Comparison of ENCODE assay signal across 18 cellular contexts in genomic region chr19:4016486-4016885, GRCh38. TPM values are rescaled to one million over a fixed set of nuclear protein-coding genes. Genes with fewer than 3 reads are reported as not detected.
DNase-seq lines count a peak whose midpoint lies in the region; ATAC-seq, FAIRE-seq and TF ChIP-seq lines count a peak whose summit lies in the region.
"Had no signal": no experiment of that assay in that cellular context is flagged by ENCODE, and none has a peak within 500 bp of the region (broad histone marks: within the 10 kb centered on the region; RNA-seq: fewer than 3 reads in every experiment).

No MANE protein-coding gene starts in this region.

- TF ChIP-seq POLR2A in breast epithelium (IDR thresholded peaks at IDR 0.05) (no peak), transverse colon (IDR thresholded peaks at IDR 0.05) (no peak), HepG2 (IDR thresholded peaks at IDR 0.05; ENCODE audit: insufficient read depth in 1 of 2, low read depth in 2 of 2, low read length in 2 of 2) (no peak)

- POLR2A ChIA-PET in MCF 10A (lab: Yijun Ruan, JAX) (interaction anchor here (1.2 kb wide), 1 partner anchor 9 kb away, joined by 3 read pairs; the partner anchor contains the start of gene PIAS4), HepG2 (lab: Yijun Ruan, JAX) (no interaction called here)

- no peak for FAIRE-seq in HepG2 (lab: Jason Lieb, UNC)

- H2AFZ ChIP-seq in HepG2 (ENCODE audit: low read length): no peak overlapping the region

- no peak overlapping the region for H3K27ac Mint-ChIP-seq in MCF 10A (ENCODE audit: low read depth, unreplicated experiment)
- no peak overlapping the region for H3K27ac Mint-ChIP-seq in activated naive CD4-positive, alpha-beta T cell treated with anti-CD3 and anti-CD28 coated beads, Interleukin-2, amount 50 U/mL, for 72 hours
- H3K27ac Mint-ChIP-seq: T-cell had no signal

- peak overlapping the region; percentile 65 to 85 for H3K27ac ChIP-seq in breast epithelium
- H3K27ac ChIP-seq in transverse colon: peak overlapping the region; percentile 59 to 82 (median 68)
- H3K27ac ChIP-seq in HepG2 (ENCODE audit: extremely low read length, insufficient read depth, low read length): no peak overlapping the region
- H3K27ac ChIP-seq: brain microvascular endothelial cell had no signal

- H3K36me3 ChIP-seq in breast epithelium: no peaks in the 10 kb centered on the region
- H3K36me3 ChIP-seq in transverse colon: peaks cover 0 to 8% (median 0%) of the 10 kb centered on the region in 4 donors
- peaks cover 19 to 30% of the 10 kb centered on the region in 2 experiments; a peak in 4 of 5 replicates for H3K36me3 ChIP-seq in HepG2 (replicated peaks in 1 of 2; ENCODE audit: control insufficient read depth in 1 of 2, insufficient read depth in 2 of 2, low read length in 2 of 2)

- in situ Hi-C loops in transverse colon (cut with MboI; ENCODE audit: low pct_ligation_motif_present in 1 of 4, low pct_unique_long_range_greater_than_20kb in 1 of 4, low sequenced_read_pairs in 3 of 4): no loop called here
- in situ Hi-C loops in HepG2 (cut with HindIII; ENCODE audit: extremely low pct_ligation_motif_present, low pct_unique_long_range_greater_than_20kb): no loop called here

- CTCF ChIA-PET in MCF 10A (lab: Yijun Ruan, JAX): no interaction called here
- CTCF ChIA-PET in HepG2 (lab: Yijun Ruan, JAX; ENCODE audit: low intra/inter-chr PET ratio, low total read pairs): no interaction called here

- peaks cover 10% of the 10 kb centered on the region for H3K79me2 ChIP-seq in HepG2 (ENCODE audit: insufficient read depth, low read length)

- ATAC-seq in HepG2: no peak
- ATAC-seq in activated naive CD4-positive, alpha-beta T cell treated with anti-CD3 and anti-CD28 coated beads, Interleukin-2, amount 50 U/mL, for 72 hours: no peak

- no peak overlapping the region for H3K4me3 Mint-ChIP-seq in MCF 10A (ENCODE audit: unreplicated experiment)
- H3K4me3 Mint-ChIP-seq: T-cell had no signal

- no peak overlapping the region for H3K9ac ChIP-seq in HepG2 (ENCODE audit: insufficient read depth, low read depth, low read length)

- no peaks in the 10 kb centered on the region for H3K27me3 Mint-ChIP-seq in MCF 10A (ENCODE audit: insufficient read depth, unreplicated experiment)
- H3K27me3 Mint-ChIP-seq: T-cell had no signal

- H3K9me3 ChIP-seq in breast epithelium (no peaks in the 10 kb centered on the region), transverse colon (no peaks in the 10 kb centered on the region), HepG2 (ENCODE audit: low read length) (no peaks in the 10 kb centered on the region)
- H3K9me3 ChIP-seq: thoracic aorta had no signal

- no peaks in the 10 kb centered on the region for H3K4me1 Mint-ChIP-seq in MCF 10A (ENCODE audit: insufficient read depth, unreplicated experiment)

- intact Hi-C loops in breast epithelium (cut with DNase I; ENCODE audit: low total_unique reads) (no loop called here), MCF 10A (cut with micrococcal nuclease) (no loop called here), posterior cingulate gyrus (cut with DNase I) (no loop called here), transverse colon (cut with DNase I; ENCODE audit: low total_unique reads) (no loop called here), HepG2 (cut with micrococcal nuclease; ENCODE audit: unreplicated experiment) (no loop called here)

- H3K36me3 Mint-ChIP-seq in MCF 10A (ENCODE audit: insufficient read depth, unreplicated experiment): peaks cover 19% of the 10 kb centered on the region
- no peaks in the 10 kb centered on the region for H3K36me3 Mint-ChIP-seq in activated naive CD4-positive, alpha-beta T cell treated with anti-CD3 and anti-CD28 coated beads, Interleukin-2, amount 50 U/mL, for 72 hours

- no peak for TF ChIP-seq RAD21 in HepG2 (CRISPR knock-in tag; IDR thresholded peaks at IDR 0.05)

- DNase-seq in breast epithelium (ENCODE audit: low spot score in 2 of 2): no peak
- DNase-seq in MCF 10A (ENCODE audit: unreplicated experiment): no peak
- peak; percentile 76 for DNase-seq in inferior parietal cortex (ENCODE audit: extremely low spot score)
- peak; percentile 68 to 98 (median 83) for DNase-seq in posterior cingulate gyrus
- no peak for DNase-seq in transverse colon
- DNase-seq in GF-D8 (lab: John Stamatoyannopoulos, UW): no peak
- DNase-seq in HepG2 (ENCODE audit: low spot score): no peak
- DNase-seq in activated naive CD4-positive, alpha-beta T cell treated with anti-CD3 and anti-CD28 coated beads, Interleukin-2, amount 50 U/mL, for 72 hours (ENCODE audit: low spot score in 2 of 2): no peak
- DNase-seq: 8988T; activated gamma-delta T cell; brain microvascular endothelial cell; DMS79 treated with DMSO at 0.1 percent for 48 hours; effector CD4-positive, alpha-beta T cell; NCI-H1436; NCI-H2227 treated with DMSO at 0.1 percent for 48 hours; NK-92 treated with Interleukin-12 subunit alpha and Interleukin-12 subunit beta, amount 100 ng/mL, for 24 hours; T-cell had no signal

- H3K4me1 ChIP-seq in breast epithelium (peaks cover 8 to 20% of the 10 kb centered on the region in 2 donors), transverse colon (peaks cover 21 to 60% (median 31%) of the 10 kb centered on the region in 4 donors), HepG2 (ENCODE audit: insufficient read depth, low read length) (no peaks in the 10 kb centered on the region)

- no peaks in the 10 kb centered on the region for H3K9me3 Mint-ChIP-seq in MCF 10A (ENCODE audit: unreplicated experiment)
- H3K9me3 Mint-ChIP-seq in activated naive CD4-positive, alpha-beta T cell treated with anti-CD3 and anti-CD28 coated beads, Interleukin-2, amount 50 U/mL, for 72 hours: no peaks in the 10 kb centered on the region
- H3K9me3 Mint-ChIP-seq: T-cell had no signal

- no peak for TF ChIP-seq EP300 in transverse colon (IDR thresholded peaks at IDR 0.05; ENCODE audit: low read depth)
- no peak for TF ChIP-seq EP300 in HepG2 (IDR thresholded peaks at IDR 0.05; ENCODE audit: low read depth in 2 of 2, low read length in 2 of 2)
- TF ChIP-seq EP300 in HepG2 (CRISPR knock-in tag; IDR thresholded peaks at IDR 0.05; ENCODE audit: borderline replicate concordance): no peak

- no TSS peak for BruUV-seq in MCF 10A (replicated peaks; lab: Mats Ljungman, UMichigan)
- no TSS peak for BruUV-seq in HepG2 (replicated peaks; lab: Mats Ljungman, UMichigan)

- H4K20me1 ChIP-seq in HepG2 (ENCODE audit: insufficient read depth, low read length): no peaks in the 10 kb centered on the region

- H3K4me2 ChIP-seq in HepG2 (ENCODE audit: low read depth, low read length): no peak overlapping the region

- H3K27me3 ChIP-seq in breast epithelium (no peaks in the 10 kb centered on the region), transverse colon (no peaks in the 10 kb centered on the region), HepG2 (ENCODE audit: control insufficient read depth in 1 of 2, insufficient read depth in 2 of 2, low read length in 2 of 2) (no peaks in the 10 kb centered on the region)
- H3K27me3 ChIP-seq: brain microvascular endothelial cell had no signal

- no peak for TF ChIP-seq CTCF in breast epithelium (IDR thresholded peaks at IDR 0.05)
- TF ChIP-seq CTCF in MCF 10A (IDR thresholded peaks at IDR 0.05; ENCODE audit: unreplicated experiment): no peak
- no peak for TF ChIP-seq CTCF in transverse colon (IDR thresholded peaks at IDR 0.05)
- no peak for TF ChIP-seq CTCF in HepG2 (CRISPR knock-in tag; IDR thresholded peaks at IDR 0.05)

- WGBS in transverse colon (ENCODE audit: low coverage in 1 of 2), 2 donors: 82 to 100% methylated on average over 2 to 12 of the region's 12 CpGs
- 95% methylated on average over 9 of the region's 12 CpGs for WGBS in HepG2 (ENCODE audit: low lambda C conversion rate)

- H3K4me3 ChIP-seq in breast epithelium (peak overlapping the region in 1 of 3 donors; percentile 58), transverse colon (no peak overlapping the region), HepG2 (replicated peaks in 1 of 3; ENCODE audit: insufficient read depth in 1 of 3, low read depth in 2 of 3, low read length in 3 of 3) (no peak overlapping the region)

RNA-seq across cellular contexts. Expression of gene PIAS4, which starts 8.9 kb away (rescaled TPM):
- total RNA-seq in breast epithelium: 10 to 100 TPM in 2 of 3 donors, 1 to 10 TPM in 1; 9.4 to 17.0 (median 15.7) TPM
- total RNA-seq in MCF 10A (2022): 15.1 and 31.4 TPM in 2 replicates
- 100 to 1,000 TPM in 1 of 4 donors, 10 to 100 TPM in 3; 15.5 to 110 (median 23.0) TPM for total RNA-seq in transverse colon
- 20.1 and 22.4 TPM in 2 replicates for total RNA-seq in HepG2 (2016; rRNA removed; fragmentation: Illumina TruSeq; extraction: Trizol)
- 4.3 and 5.1 TPM in 2 replicates for total RNA-seq in HepG2 (2016; cell fraction: cytosol; rRNA removed; fragmentation: Illumina TruSeq; extraction: Trizol; ENCODE audit: low read depth)
- total RNA-seq in HepG2 (2016; cell fraction: insoluble cytoplasmic fraction; rRNA removed; fragmentation: Illumina TruSeq; extraction: Trizol): 16.7 and 23.3 TPM in 2 replicates
- total RNA-seq in HepG2 (2016; cell fraction: membrane; rRNA removed; fragmentation: Illumina TruSeq; extraction: Trizol): 9.8 and 11.2 TPM in 2 replicates
- 9.7 and 15.2 TPM in 2 replicates for total RNA-seq in HepG2 (2016; cell fraction: nucleus; rRNA removed; fragmentation: Illumina TruSeq; extraction: Trizol)
- 8.7 and 9.0 TPM in 2 replicates for polyA plus RNA-seq in HepG2 (2011; rRNA removed)
- polyA plus RNA-seq in HepG2 (2011; cell fraction: cytosol; rRNA removed): 11.2 and 43.1 TPM in 2 replicates
- 22.4 and 27.4 TPM in 2 replicates for polyA plus RNA-seq in HepG2 (2011; cell fraction: nucleus; rRNA removed)
- 19.1 and 20.7 TPM in 2 replicates for polyA plus RNA-seq in HepG2 (2012)
- polyA plus RNA-seq in HepG2 (2016; cell fraction: cytosol; fragmentation: Illumina TruSeq; extraction: Trizol; ENCODE audit: low read depth): 3.3 and 3.5 TPM in 2 replicates
- 18.2 and 33.3 TPM in 2 replicates for polyA plus RNA-seq in HepG2 (2016; cell fraction: insoluble cytoplasmic fraction; fragmentation: Illumina TruSeq; extraction: Trizol; ENCODE audit: low read depth)
- 5.6 and 5.9 TPM in 2 replicates for polyA plus RNA-seq in HepG2 (2016; cell fraction: membrane; fragmentation: Illumina TruSeq; extraction: Trizol; ENCODE audit: low read depth)
- 36.3 and 39.1 TPM in 2 replicates for polyA plus RNA-seq in HepG2 (2016; cell fraction: nucleus; fragmentation: Illumina TruSeq; extraction: Trizol; ENCODE audit: insufficient read depth, low read depth)
- polyA minus RNA-seq in HepG2 (2011; rRNA and poly(A)+ RNA removed; ENCODE audit: low replicate concordance): 12.2 and 13.9 TPM in 2 replicates
- 5.1 and 7.7 TPM in 2 replicates for polyA minus RNA-seq in HepG2 (2011; cell fraction: cytosol; rRNA and poly(A)+ RNA removed)
- polyA minus RNA-seq in HepG2 (2011; cell fraction: nucleus; rRNA and poly(A)+ RNA removed): 14.5 and 15.1 TPM in 2 replicates
- total RNA-seq in activated naive CD4-positive, alpha-beta T cell treated with anti-CD3 and anti-CD28 coated beads, Interleukin-2, amount 50 U/mL, for 72 hours: 10 to 100 TPM; 28.0 to 30.6 TPM

RNA-seq across cellular contexts. Expression of gene EEF2, which starts 31.2 kb away (rescaled TPM):
- total RNA-seq in breast epithelium (1,000 to 10,000 TPM; 1,628 to 2,598 (median 1,993) TPM), MCF 10A (2022) (2,296 and 3,126 TPM in 2 replicates), transverse colon (1,000 to 10,000 TPM; 1,013 to 1,686 (median 1,532) TPM), HepG2 (2016; rRNA removed; fragmentation: Illumina TruSeq; extraction: Trizol) (1,722 and 1,777 TPM in 2 replicates)
- total RNA-seq in HepG2 (2016; cell fraction: cytosol; rRNA removed; fragmentation: Illumina TruSeq; extraction: Trizol; ENCODE audit: low read depth): 663 and 837 TPM in 2 replicates
- 1,312 and 1,845 TPM in 2 replicates for total RNA-seq in HepG2 (2016; cell fraction: insoluble cytoplasmic fraction; rRNA removed; fragmentation: Illumina TruSeq; extraction: Trizol)
- 2,334 and 2,783 TPM in 2 replicates for total RNA-seq in HepG2 (2016; cell fraction: membrane; rRNA removed; fragmentation: Illumina TruSeq; extraction: Trizol)
- 709 and 773 TPM in 2 replicates for total RNA-seq in HepG2 (2016; cell fraction: nucleus; rRNA removed; fragmentation: Illumina TruSeq; extraction: Trizol)
- polyA plus RNA-seq in HepG2 (2011; rRNA removed): 1,441 and 1,465 TPM in 2 replicates
- 1,619 and 2,301 TPM in 2 replicates for polyA plus RNA-seq in HepG2 (2011; cell fraction: cytosol; rRNA removed)
- 945 and 1,058 TPM in 2 replicates for polyA plus RNA-seq in HepG2 (2011; cell fraction: nucleus; rRNA removed)
- polyA plus RNA-seq in HepG2 (2012): 2,825 and 3,817 TPM in 2 replicates
- 660 and 778 TPM in 2 replicates for polyA plus RNA-seq in HepG2 (2016; cell fraction: cytosol; fragmentation: Illumina TruSeq; extraction: Trizol; ENCODE audit: low read depth)
- 1,198 and 1,548 TPM in 2 replicates for polyA plus RNA-seq in HepG2 (2016; cell fraction: insoluble cytoplasmic fraction; fragmentation: Illumina TruSeq; extraction: Trizol; ENCODE audit: low read depth)
- 1,837 and 2,206 TPM in 2 replicates for polyA plus RNA-seq in HepG2 (2016; cell fraction: membrane; fragmentation: Illumina TruSeq; extraction: Trizol; ENCODE audit: low read depth)
- polyA plus RNA-seq in HepG2 (2016; cell fraction: nucleus; fragmentation: Illumina TruSeq; extraction: Trizol; ENCODE audit: insufficient read depth, low read depth): 1,012 and 1,080 TPM in 2 replicates
- 1,462 and 3,209 TPM in 2 replicates for polyA minus RNA-seq in HepG2 (2011; rRNA and poly(A)+ RNA removed; ENCODE audit: low replicate concordance)
- 1,805 and 1,823 TPM in 2 replicates for polyA minus RNA-seq in HepG2 (2011; cell fraction: cytosol; rRNA and poly(A)+ RNA removed)
- 434 and 615 TPM in 2 replicates for polyA minus RNA-seq in HepG2 (2011; cell fraction: nucleus; rRNA and poly(A)+ RNA removed)
- total RNA-seq in activated naive CD4-positive, alpha-beta T cell treated with anti-CD3 and anti-CD28 coated beads, Interleukin-2, amount 50 U/mL, for 72 hours: 1,000 to 10,000 TPM; 3,216 to 3,705 TPM

RNA-seq across cellular contexts. Expression of gene DAPK3, which starts 45.6 kb away (rescaled TPM):
- 10 to 100 TPM; 60.3 to 68.6 (median 62.6) TPM for total RNA-seq in breast epithelium
- total RNA-seq in MCF 10A (2022): 60.9 and 61.2 TPM in 2 replicates
- 10 to 100 TPM; 54.6 to 89.0 (median 82.3) TPM for total RNA-seq in transverse colon
- 22.0 and 30.5 TPM in 2 replicates for total RNA-seq in HepG2 (2016; rRNA removed; fragmentation: Illumina TruSeq; extraction: Trizol)
- total RNA-seq in HepG2 (2016; cell fraction: cytosol; rRNA removed; fragmentation: Illumina TruSeq; extraction: Trizol; ENCODE audit: low read depth): 5.0 and 5.5 TPM in 2 replicates
- 18.7 and 32.5 TPM in 2 replicates for total RNA-seq in HepG2 (2016; cell fraction: insoluble cytoplasmic fraction; rRNA removed; fragmentation: Illumina TruSeq; extraction: Trizol)
- total RNA-seq in HepG2 (2016; cell fraction: membrane; rRNA removed; fragmentation: Illumina TruSeq; extraction: Trizol): 9.6 and 13.4 TPM in 2 replicates
- 20.1 and 21.1 TPM in 2 replicates for total RNA-seq in HepG2 (2016; cell fraction: nucleus; rRNA removed; fragmentation: Illumina TruSeq; extraction: Trizol)
- polyA plus RNA-seq in HepG2 (2011; rRNA removed): 37.3 and 51.9 TPM in 2 replicates
- polyA plus RNA-seq in HepG2 (2011; cell fraction: cytosol; rRNA removed): 36.9 and 42.7 TPM in 2 replicates
- polyA plus RNA-seq in HepG2 (2011; cell fraction: nucleus; rRNA removed): 102 and 107 TPM in 2 replicates
- polyA plus RNA-seq in HepG2 (2012): 20.1 and 33.8 TPM in 2 replicates
- 2.6 and 2.9 TPM in 2 replicates for polyA plus RNA-seq in HepG2 (2016; cell fraction: cytosol; fragmentation: Illumina TruSeq; extraction: Trizol; ENCODE audit: low read depth)
- 20.1 and 23.6 TPM in 2 replicates for polyA plus RNA-seq in HepG2 (2016; cell fraction: insoluble cytoplasmic fraction; fragmentation: Illumina TruSeq; extraction: Trizol; ENCODE audit: low read depth)
- polyA plus RNA-seq in HepG2 (2016; cell fraction: membrane; fragmentation: Illumina TruSeq; extraction: Trizol; ENCODE audit: low read depth): 5.9 and 6.0 TPM in 2 replicates
- 45.3 and 46.8 TPM in 2 replicates for polyA plus RNA-seq in HepG2 (2016; cell fraction: nucleus; fragmentation: Illumina TruSeq; extraction: Trizol; ENCODE audit: insufficient read depth, low read depth)
- polyA minus RNA-seq in HepG2 (2011; rRNA and poly(A)+ RNA removed; ENCODE audit: low replicate concordance): 44.0 and 66.3 TPM in 2 replicates
- 15.7 and 22.0 TPM in 2 replicates for polyA minus RNA-seq in HepG2 (2011; cell fraction: cytosol; rRNA and poly(A)+ RNA removed)
- 24.7 and 27.2 TPM in 2 replicates for polyA minus RNA-seq in HepG2 (2011; cell fraction: nucleus; rRNA and poly(A)+ RNA removed)
- total RNA-seq in activated naive CD4-positive, alpha-beta T cell treated with anti-CD3 and anti-CD28 coated beads, Interleukin-2, amount 50 U/mL, for 72 hours: 10 to 100 TPM; 28.4 to 61.4 TPM

RNA-seq across cellular contexts. Expression of gene ZBTB7A, which starts 50.2 kb away (rescaled TPM):
- total RNA-seq in breast epithelium (10 to 100 TPM; 29.0 to 38.7 (median 29.8) TPM), MCF 10A (2022) (32.7 and 35.1 TPM in 2 replicates), transverse colon (100 to 1,000 TPM; 101 to 224 (median 141) TPM), HepG2 (2016; rRNA removed; fragmentation: Illumina TruSeq; extraction: Trizol) (3.5 and 3.6 TPM in 2 replicates)
- total RNA-seq in HepG2 (2016; cell fraction: cytosol; rRNA removed; fragmentation: Illumina TruSeq; extraction: Trizol; ENCODE audit: low read depth): 1.8 TPM in 2 replicates
- 2.7 and 3.2 TPM in 2 replicates for total RNA-seq in HepG2 (2016; cell fraction: insoluble cytoplasmic fraction; rRNA removed; fragmentation: Illumina TruSeq; extraction: Trizol)
- total RNA-seq in HepG2 (2016; cell fraction: membrane; rRNA removed; fragmentation: Illumina TruSeq; extraction: Trizol): 3.7 and 4.3 TPM in 2 replicates
- total RNA-seq in HepG2 (2016; cell fraction: nucleus; rRNA removed; fragmentation: Illumina TruSeq; extraction: Trizol): 3.0 and 3.1 TPM in 2 replicates
- 4.0 and 5.5 TPM in 2 replicates for polyA plus RNA-seq in HepG2 (2011; rRNA removed)
- 2.9 and 4.8 TPM in 2 replicates for polyA plus RNA-seq in HepG2 (2011; cell fraction: cytosol; rRNA removed)
- 23.5 and 34.3 TPM in 2 replicates for polyA plus RNA-seq in HepG2 (2011; cell fraction: nucleus; rRNA removed)
- 4.7 and 6.0 TPM in 2 replicates for polyA plus RNA-seq in HepG2 (2012)
- polyA plus RNA-seq in HepG2 (2016; cell fraction: cytosol; fragmentation: Illumina TruSeq; extraction: Trizol; ENCODE audit: low read depth): 0.96 and 1.2 TPM in 2 replicates
- polyA plus RNA-seq in HepG2 (2016; cell fraction: insoluble cytoplasmic fraction; fragmentation: Illumina TruSeq; extraction: Trizol; ENCODE audit: low read depth): 4.5 and 4.8 TPM in 2 replicates
- polyA plus RNA-seq in HepG2 (2016; cell fraction: membrane; fragmentation: Illumina TruSeq; extraction: Trizol; ENCODE audit: low read depth): 2.7 and 3.0 TPM in 2 replicates
- 9.7 and 9.9 TPM in 2 replicates for polyA plus RNA-seq in HepG2 (2016; cell fraction: nucleus; fragmentation: Illumina TruSeq; extraction: Trizol; ENCODE audit: insufficient read depth, low read depth)
- 4.3 and 12.1 TPM in 2 replicates for polyA minus RNA-seq in HepG2 (2011; rRNA and poly(A)+ RNA removed; ENCODE audit: low replicate concordance)
- 9.4 and 10.5 TPM in 2 replicates for polyA minus RNA-seq in HepG2 (2011; cell fraction: cytosol; rRNA and poly(A)+ RNA removed)
- 5.0 and 5.4 TPM in 2 replicates for polyA minus RNA-seq in HepG2 (2011; cell fraction: nucleus; rRNA and poly(A)+ RNA removed)
- 10 to 100 TPM; 23.4 to 26.0 TPM for total RNA-seq in activated naive CD4-positive, alpha-beta T cell treated with anti-CD3 and anti-CD28 coated beads, Interleukin-2, amount 50 U/mL, for 72 hours

Comparison
In these comparisons a context has a peak if more than half of its experiments do, and no peak if none do; other contexts are left out.
1. DNase-seq: peak in inferior parietal cortex (single experiment) and posterior cingulate gyrus (10 of 10); none in breast epithelium (0 of 2), MCF 10A (single experiment), transverse colon (single experiment), GF-D8 (single experiment), HepG2 (single experiment) and activated naive CD4-positive, alpha-beta T cell treated with anti-CD3 and anti-CD28 coated beads, Interleukin-2, amount 50 U/mL, for 72 hours (0 of 2).